16 cellular contexts compared by ENCODE assay signal in genomic region chr19:10100163-10100785, GRCh38. TPM values are rescaled to one million over a fixed set of nuclear protein-coding genes. Genes with fewer than 3 reads are reported as not detected.
A peak's percentile ranks its signal among the peaks of the same experiment; 100 is the strongest.
DNase-seq lines count a peak whose midpoint lies in the region; ATAC-seq lines count a peak whose summit lies in the region.
"Had no signal": no experiment of that assay in that cellular context is flagged by ENCODE, and none has a peak within 500 bp of the region (broad histone marks: within the 10 kb centered on the region; RNA-seq: fewer than 3 reads in every experiment).

No MANE protein-coding gene starts in this region.

- peaks cover 34% of the 10 kb centered on the region for H3K4me1 Mint-ChIP-seq in T-helper 1 cell treated with Interleukin-12 subunit alpha and Interleukin-12 subunit beta and Interleukin-4 antibody, amounts not matched to agents 30 μg/mL and 1 μg/mL, for 36 hours (ENCODE audit: low read depth)
- H3K4me1 Mint-ChIP-seq in T-cell, result peaks cover 53 to 60% (median 55%) of the 10 kb centered on the region in 3 donors
- H3K4me1 Mint-ChIP-seq in naive thymus-derived CD4-positive, alpha-beta T cell, result peaks cover 22 to 65% (median 50%) of the 10 kb centered on the region in 7 donors

- H3K4me3 ChIP-seq in naive thymus-derived CD4-positive, alpha-beta T cell (ENCODE audit: low read length), result no peak overlapping the region
- H3K4me3 ChIP-seq: smooth muscle cell had no signal

- intact Hi-C loops in naive thymus-derived CD4-positive, alpha-beta T cell (cut with micrococcal nuclease), result loop anchor here (10.0 kb wide), 3 partner anchors 325 to 1585 kb away; partner anchors contain the start of genes CDKN2D (in 1 of the 2), KRI1 (in 1 of the 2), PDE4A (in 1 of the 2) and ZNF414 (in 1 of the 2)

- H3K36me3 Mint-ChIP-seq in T-helper 1 cell treated with Interleukin-12 subunit alpha and Interleukin-12 subunit beta and Interleukin-4 antibody, amounts not matched to agents 30 μg/mL and 1 μg/mL, for 36 hours (ENCODE audit: low read depth), result peaks cover 3% of the 10 kb centered on the region
- H3K36me3 Mint-ChIP-seq in T-cell, result no peaks in the 10 kb centered on the region
- H3K36me3 Mint-ChIP-seq in naive thymus-derived CD4-positive, alpha-beta T cell, result peaks cover 0 to 5% (median 0%) of the 10 kb centered on the region in 5 donors
- H3K36me3 Mint-ChIP-seq: mesothelial cell of epicardium had no signal

- H3K27me3 Mint-ChIP-seq in T-helper 1 cell treated with Interleukin-12 subunit alpha and Interleukin-12 subunit beta and Interleukin-4 antibody, amounts not matched to agents 30 μg/mL and 1 μg/mL, for 36 hours (ENCODE audit: low read depth), result no peaks in the 10 kb centered on the region
- no peaks in the 10 kb centered on the region for H3K27me3 Mint-ChIP-seq in T-cell
- no peaks in the 10 kb centered on the region for H3K27me3 Mint-ChIP-seq in naive thymus-derived CD4-positive, alpha-beta T cell

- H3K9me3 ChIP-seq in naive thymus-derived CD4-positive, alpha-beta T cell (ENCODE audit: control insufficient read depth in 2 of 3, low read length in 3 of 3), result no peaks in the 10 kb centered on the region

- POLR2A ChIA-PET in T-cell (lab: Charles Lee), result interaction anchor here in 1 of 2 donors (0.6 kb wide), 1 partner anchor 312 kb away, joined by 3 read pairs; no protein-coding TSS in a partner anchor
- POLR2A ChIA-PET in naive thymus-derived CD4-positive, alpha-beta T cell (lab: Charles Lee), result interaction anchor here (0.7 to 1.3 kb wide), 3 partner anchors 13 to 151 kb away, joined by 3 to 6 read pairs (median 5); no protein-coding TSS in a partner anchor

- H3K4me1 ChIP-seq in naive thymus-derived CD4-positive, alpha-beta T cell (ENCODE audit: control insufficient read depth in 2 of 2, insufficient read depth in 2 of 2, low read length in 2 of 2), result peaks cover 49 to 56% of the 10 kb centered on the region in 2 donors
- H3K4me1 ChIP-seq: parathyroid adenoma had no signal

- H3K27ac Mint-ChIP-seq in T-helper 1 cell treated with Interleukin-12 subunit alpha and Interleukin-12 subunit beta and Interleukin-4 antibody, amounts not matched to agents 30 μg/mL and 1 μg/mL, for 36 hours, result peak overlapping the region; percentile 2
- peak overlapping the region; percentile 67 to 85 for H3K27ac Mint-ChIP-seq in T-cell
- H3K27ac Mint-ChIP-seq in naive thymus-derived CD4-positive, alpha-beta T cell, result peak overlapping the region in 7 of 9 donors; percentile 47 to 98 (median 67)
- H3K27ac Mint-ChIP-seq: mesothelial cell of epicardium had no signal

- DNase-seq in T-helper 1 cell (no peak), T-cell (no peak), GM19240 (ENCODE audit: insufficient read length, low spot score) (no peak)
- no peak for DNase-seq in naive thymus-derived CD4-positive, alpha-beta T cell
- DNase-seq: GDM1, islet precursor cell, NCI-H1105, SIG-M5, substantia nigra had no signal

- no peak overlapping the region for H3K27ac ChIP-seq in naive thymus-derived CD4-positive, alpha-beta T cell (ENCODE audit: low read depth, low read length)
- H3K27ac ChIP-seq: 22Rv1, epithelial cell of prostate, parathyroid adenoma had no signal

- H3K9me3 Mint-ChIP-seq in T-helper 1 cell treated with Interleukin-12 subunit alpha and Interleukin-12 subunit beta and Interleukin-4 antibody, amounts not matched to agents 30 μg/mL and 1 μg/mL, for 36 hours, result no peaks in the 10 kb centered on the region
- no peaks in the 10 kb centered on the region for H3K9me3 Mint-ChIP-seq in T-cell
- H3K9me3 Mint-ChIP-seq in naive thymus-derived CD4-positive, alpha-beta T cell, result peaks cover 0 to 7% (median 0%) of the 10 kb centered on the region in 11 donors
- H3K9me3 Mint-ChIP-seq: mesothelial cell of epicardium had no signal

- ATAC-seq in T-cell (replicated peaks in 1 of 4) (no peak), HG02970 (IDR thresholded peaks at IDR 0.05; ENCODE audit: low FRiP score, unreplicated experiment) (no peak)
- no peak for ATAC-seq in naive thymus-derived CD4-positive, alpha-beta T cell

- no peaks in the 10 kb centered on the region for H3K36me3 ChIP-seq in naive thymus-derived CD4-positive, alpha-beta T cell (ENCODE audit: control insufficient read depth in 2 of 3, insufficient read depth in 3 of 3, low read length in 3 of 3)

- H3K27me3 ChIP-seq in naive thymus-derived CD4-positive, alpha-beta T cell (ENCODE audit: control insufficient read depth in 2 of 2, insufficient read depth in 2 of 2, low read length in 2 of 2), result no peaks in the 10 kb centered on the region

- CTCF ChIA-PET in T-cell (lab: Charles Lee), result interaction anchor here in 1 of 2 donors (0.6 to 1.0 kb wide), 2 partner anchors 13 to 17 kb away, joined by 3 read pairs; no protein-coding TSS in a partner anchor
- CTCF ChIA-PET in naive thymus-derived CD4-positive, alpha-beta T cell (lab: Charles Lee), result interaction anchor here (0.6 to 2.9 kb wide), 4 partner anchors 13 to 157 kb away, joined by 3 to 18 read pairs (median 4); no protein-coding TSS in a partner anchor

- no peak overlapping the region for H3K4me3 Mint-ChIP-seq in T-helper 1 cell treated with Interleukin-12 subunit alpha and Interleukin-12 subunit beta and Interleukin-4 antibody, amounts not matched to agents 30 μg/mL and 1 μg/mL, for 36 hours
- H3K4me3 Mint-ChIP-seq in T-cell, result no peak overlapping the region
- H3K4me3 Mint-ChIP-seq in naive thymus-derived CD4-positive, alpha-beta T cell, result peak overlapping the region in 4 of 10 donors; percentile 4 to 35 (median 17)
- H3K4me3 Mint-ChIP-seq: mesothelial cell of epicardium had no signal

RNA-seq across cellular contexts. Expression of gene ANGPTL6, which starts 2.2 kb away (rescaled TPM):
- total RNA-seq in T-cell, result 1 to 10 TPM in 3 of 5 donors, under 1 TPM in 2; 0.37 to 1.7 (median 1.1) TPM
- 1 to 10 TPM in 3 of 5 experiments, under 1 TPM in 2; 0.68 to 1.7 (median 1.0) TPM for total RNA-seq in naive thymus-derived CD4-positive, alpha-beta T cell
- under 1 TPM; 0.23 to 0.48 TPM for polyA plus RNA-seq in naive thymus-derived CD4-positive, alpha-beta T cell

RNA-seq across cellular contexts. Expression of gene PPAN, which starts 5.9 kb away (rescaled TPM):
- 100 to 1,000 TPM in 3 of 5 donors, 10 to 100 TPM in 2; 89.3 to 140 (median 123) TPM for total RNA-seq in T-cell
- total RNA-seq in naive thymus-derived CD4-positive, alpha-beta T cell, result 100 to 1,000 TPM in 4 of 5 experiments, 10 to 100 TPM in 1; 87.6 to 122 (median 109) TPM
- 10 to 100 TPM; 24.9 to 46.6 TPM for polyA plus RNA-seq in naive thymus-derived CD4-positive, alpha-beta T cell

RNA-seq across cellular contexts. Expression of gene P2RY11, which starts 11.2 kb away (rescaled TPM):
- 10 to 100 TPM; 58.8 to 75.2 (median 61.7) TPM for total RNA-seq in T-cell
- total RNA-seq in naive thymus-derived CD4-positive, alpha-beta T cell, result 10 to 100 TPM; 41.0 to 89.3 (median 58.9) TPM
- 1 to 10 TPM; 2.7 to 3.1 TPM for polyA plus RNA-seq in naive thymus-derived CD4-positive, alpha-beta T cell

RNA-seq across cellular contexts. Expression of gene SHFL, which starts 14.2 kb away (rescaled TPM):
- total RNA-seq in T-cell, result 100 to 1,000 TPM in 3 of 5 donors, 10 to 100 TPM in 2; 75.5 to 116 (median 109) TPM
- 100 to 1,000 TPM in 3 of 5 experiments, 10 to 100 TPM in 2; 67.8 to 112 (median 102) TPM for total RNA-seq in naive thymus-derived CD4-positive, alpha-beta T cell
- 10 to 100 TPM; 37.0 to 52.0 TPM for polyA plus RNA-seq in naive thymus-derived CD4-positive, alpha-beta T cell

RNA-seq across cellular contexts. Expression of gene EIF3G, which starts 19.4 kb away (rescaled TPM):
- 100 to 1,000 TPM; 288 to 435 (median 387) TPM for total RNA-seq in T-cell
- total RNA-seq in naive thymus-derived CD4-positive, alpha-beta T cell, result 100 to 1,000 TPM; 242 to 356 (median 328) TPM
- polyA plus RNA-seq in naive thymus-derived CD4-positive, alpha-beta T cell, result 100 to 1,000 TPM; 240 to 294 TPM

Comparison
In these comparisons a context has a peak if more than half of its experiments do, and no peak if none do; other contexts are left out.
1. H3K27ac Mint-ChIP-seq: peak in every context shown above with its lines; median percentile 76 in T-cell; 67 in naive thymus-derived CD4-positive, alpha-beta T cell; 2 in T-helper 1 cell treated with Interleukin-12 subunit alpha and Interleukin-12 subunit beta and Interleukin-4 antibody, amounts not matched to agents 30 μg/mL and 1 μg/mL, for 36 hours.